Comparison of ENCODE assay signal across 8 cellular contexts in genomic region chr10:83489161-83489560, GRCh38.
"Had no signal": no experiment of that assay in that cellular context is flagged by ENCODE, and none has a peak within 500 bp of the region (broad histone marks: within the 10 kb centered on the region; RNA-seq: fewer than 3 reads in every experiment).

No MANE protein-coding gene starts in this region.

- ATAC-seq: GM12878 had no signal

- DNase-seq: GDM1, GF-D8 had no signal

- FAIRE-seq: G401.6, GM12878, GM12891, GM12892, GM18507, GM19239 had no signal

- H3K4me3 ChIP-seq: GM12878 had no signal
